17 cellular contexts compared by ENCODE assay signal in the genomic region with DNA sequence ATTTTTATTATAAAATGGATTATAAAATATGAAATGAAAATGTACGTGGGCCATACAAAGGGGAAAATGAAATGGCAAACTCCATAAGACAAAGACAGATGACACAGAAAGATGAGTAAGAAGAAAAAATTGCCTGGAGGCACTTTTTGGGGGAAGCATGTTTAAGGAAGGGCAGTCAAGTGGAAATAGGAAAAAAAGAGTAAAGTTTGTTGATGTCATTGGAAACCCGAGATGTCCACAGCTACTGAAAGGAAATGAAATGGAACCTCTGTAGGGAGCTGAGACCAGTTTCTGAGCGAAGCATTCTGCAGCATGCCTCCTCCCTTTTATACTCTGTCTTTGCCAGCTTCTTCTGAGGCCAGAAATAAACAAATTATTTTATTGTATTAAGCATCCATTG.
A peak's percentile ranks its signal among the peaks of the same experiment; 100 is the strongest.
DNase-seq lines count a peak whose midpoint lies in the region; ATAC-seq and TF ChIP-seq lines count a peak whose summit lies in the region.
"Had no signal": no experiment of that assay in that cellular context is flagged by ENCODE, and none has a peak within 500 bp of the region (broad histone marks: within the 10 kb centered on the region; RNA-seq: fewer than 3 reads in every experiment).

No MANE protein-coding gene starts in this region.

- H3K27me3 Mint-ChIP-seq in osteocyte (ENCODE audit: unreplicated experiment) = no peaks in the 10 kb centered on the region

- H3K9me3 ChIP-seq in Peyer's patch = no peaks in the 10 kb centered on the region

- no peak overlapping the region for H3K4me3 Mint-ChIP-seq in osteocyte (ENCODE audit: unreplicated experiment)
- H3K4me3 Mint-ChIP-seq: CD4-positive, CD25-positive, alpha-beta regulatory T cell; stimulated activated naive CD8-positive, alpha-beta T cell treated with anti-CD3 and anti-CD28 coated beads, Interleukin-15, Interleukin-2, amounts not matched to agents 100 ng/mL and 50 ng/mL, for 24 hours had no signal

- TF ChIP-seq CTCF in choroid plexus epithelial cell (conservative IDR thresholded peaks at IDR 0.05; ENCODE audit: low read depth, low read length) (no peak), osteocyte (IDR thresholded peaks at IDR 0.05) (no peak), Peyer's patch (IDR thresholded peaks at IDR 0.05) (no peak)

- peak overlapping the region; percentile 62 for H3K27ac Mint-ChIP-seq in osteocyte (ENCODE audit: unreplicated experiment)
- H3K27ac Mint-ChIP-seq: CD4-positive, CD25-positive, alpha-beta regulatory T cell; stimulated activated naive CD8-positive, alpha-beta T cell treated with anti-CD3 and anti-CD28 coated beads, Interleukin-15, Interleukin-2, amounts not matched to agents 100 ng/mL and 50 ng/mL, for 24 hours had no signal

- H3K4me3 ChIP-seq in choroid plexus epithelial cell (ENCODE audit: low read depth, low read length) = no peak overlapping the region
- no peak overlapping the region for H3K4me3 ChIP-seq in Peyer's patch
- H3K4me3 ChIP-seq: dorsolateral prefrontal cortex had no signal

- ATAC-seq in stimulated activated naive CD8-positive, alpha-beta T cell treated with anti-CD3 and anti-CD28 coated beads, Interleukin-15, Interleukin-2, amounts not matched to agents 100 U/mL and 50 U/mL, for 24 hours = no peak

- DNase-seq in ELR (ENCODE audit: low read depth) = peak; percentile 68
- peak; percentile 22 for DNase-seq in NCI-H2196 (lab: John Stamatoyannopoulos, UW; ENCODE audit: unreplicated experiment)
- peak; percentile 26 for DNase-seq in choroid plexus epithelial cell (ENCODE audit: low read depth)
- no peak for DNase-seq in osteocyte (ENCODE audit: extremely low spot score, unreplicated experiment)
- DNase-seq in NCI-H146 (lab: John Stamatoyannopoulos, UW) = no peak
- DNase-seq in stimulated activated naive CD8-positive, alpha-beta T cell treated with anti-CD3 and anti-CD28 coated beads, Interleukin-15, Interleukin-2, amounts not matched to agents 100 U/mL and 50 U/mL, for 24 hours = no peak
- no peak for DNase-seq in hypothalamus (lab: John Stamatoyannopoulos, UW)
- no peak for DNase-seq in Peyer's patch
- DNase-seq: activated CD4-positive, CD25-positive, alpha-beta regulatory T cell; activated CD8-positive, alpha-beta memory T cell treated with anti-CD3 and anti-CD28 coated beads, Interleukin-2, amount 50 U/mL, for 4 hours; CD4-positive, CD25-positive, alpha-beta regulatory T cell; dorsolateral prefrontal cortex; NCI-H187 treated with DMSO at 0.1 percent for 48 hours; NK-92 treated with Interleukin-12 subunit alpha and Interleukin-12 subunit beta, amount 100 ng/mL, for 24 hours; retina; stimulated activated CD4-positive, alpha-beta T cell treated with anti-CD3 and anti-CD28 coated beads, Interleukin-4, amount 100 ng/mL, for 4 hours had no signal

- H3K4me1 Mint-ChIP-seq in osteocyte (ENCODE audit: unreplicated experiment) = peaks cover 19% of the 10 kb centered on the region
- H3K4me1 Mint-ChIP-seq: CD4-positive, CD25-positive, alpha-beta regulatory T cell had no signal

- TF ChIP-seq POLR2A in Peyer's patch (IDR thresholded peaks at IDR 0.05) = no peak

- no peaks in the 10 kb centered on the region for H3K36me3 ChIP-seq in Peyer's patch

- no peaks in the 10 kb centered on the region for H3K9me3 Mint-ChIP-seq in osteocyte (ENCODE audit: unreplicated experiment)
- H3K9me3 Mint-ChIP-seq: CD4-positive, CD25-positive, alpha-beta regulatory T cell; stimulated activated naive CD8-positive, alpha-beta T cell treated with anti-CD3 and anti-CD28 coated beads, Interleukin-15, Interleukin-2, amounts not matched to agents 100 ng/mL and 50 ng/mL, for 24 hours had no signal

- no peak overlapping the region for H3K27ac ChIP-seq in Peyer's patch
- H3K27ac ChIP-seq: dorsolateral prefrontal cortex had no signal

- H3K36me3 Mint-ChIP-seq in osteocyte (ENCODE audit: unreplicated experiment) = no peaks in the 10 kb centered on the region
- H3K36me3 Mint-ChIP-seq: CD4-positive, CD25-positive, alpha-beta regulatory T cell had no signal

- H3K27me3 ChIP-seq in Peyer's patch = no peaks in the 10 kb centered on the region

- no peaks in the 10 kb centered on the region for H3K4me1 ChIP-seq in Peyer's patch

Comparison
In these comparisons a context has a peak if more than half of its experiments do, and no peak if none do; other contexts are left out.
1. DNase-seq: peak in ELR (single experiment), NCI-H2196 (single experiment) and choroid plexus epithelial cell (single experiment); none in osteocyte (single experiment), NCI-H146 (single experiment), stimulated activated naive CD8-positive, alpha-beta T cell treated with anti-CD3 and anti-CD28 coated beads, Interleukin-15, Interleukin-2, amounts not matched to agents 100 U/mL and 50 U/mL, for 24 hours (single experiment), hypothalamus (0 of 51) and Peyer's patch (0 of 3).